Comparison of ENCODE assay signal across 18 cellular contexts in genomic region chr3:194332858-194333211, GRCh38. TPM values are rescaled to one million over a fixed set of nuclear protein-coding genes. Genes with fewer than 3 reads are reported as not detected.
DNase-seq lines count a peak whose midpoint lies in the region; ATAC-seq, FAIRE-seq and TF ChIP-seq lines count a peak whose summit lies in the region.
"Had no signal": no experiment of that assay in that cellular context is flagged by ENCODE, and none has a peak within 500 bp of the region (broad histone marks: within the 10 kb centered on the region; RNA-seq: fewer than 3 reads in every experiment).

No MANE protein-coding gene starts in this region.

- POLR2A ChIA-PET in CD8-positive, alpha-beta memory T cell (lab: Charles Lee) = no interaction called here

- H2AFZ ChIP-seq in KMS-11 (ENCODE audit: low read depth) (peak overlapping the region; percentile 70; the same call in 1 of the 2 replicates), mammary epithelial cell (ENCODE audit: low read depth, low read length) (no peak overlapping the region)

- H3K4me1 Mint-ChIP-seq in CD8-positive, alpha-beta memory T cell = peaks cover 2 to 10% (median 5%) of the 10 kb centered on the region in 3 donors
- peaks cover 0 to 16% (median 8%) of the 10 kb centered on the region in 3 donors for H3K4me1 Mint-ChIP-seq in naive B cell

- H3K9ac ChIP-seq in KMS-11 (no peak overlapping the region), mammary epithelial cell (ENCODE audit: insufficient read depth, low read length) (no peak overlapping the region)

- CTCF ChIA-PET in CD8-positive, alpha-beta memory T cell (lab: Charles Lee) = interaction anchor here (0.9 to 7.8 kb wide), 6 partner anchors 11 to 87 kb away, joined by 3 to 83 read pairs (median 10); partner anchors contain the start of gene GP5
- CTCF ChIA-PET in mammary epithelial cell (lab: Charles Lee; ENCODE audit: low non-redundant PET) = no interaction called here

- FAIRE-seq in pancreas (lab: Jason Lieb, UNC) = no peak
- no peak for FAIRE-seq in D721Med (lab: Jason Lieb, UNC)
- FAIRE-seq: endometrium, G401.6, urothelium cell line had no signal

- no peaks in the 10 kb centered on the region for H3K9me3 ChIP-seq in CD8-positive, alpha-beta memory T cell (ENCODE audit: low read length)
- no peaks in the 10 kb centered on the region for H3K9me3 ChIP-seq in mammary epithelial cell (replicated peaks; ENCODE audit: insufficient read depth, low read length)
- H3K9me3 ChIP-seq in pancreas = no peaks in the 10 kb centered on the region
- H3K9me3 ChIP-seq in upper lobe of right lung = no peaks in the 10 kb centered on the region

- 87% methylated on average over 7 of the region's 7 CpGs for WGBS in mammary epithelial cell (ENCODE audit: low coverage, missing lambda C conversion rate)
- WGBS in pancreas, 2 donors = 53 to 54% methylated on average over 7 of the region's 7 CpGs

- no peaks in the 10 kb centered on the region for H4K20me1 ChIP-seq in KMS-11 (ENCODE audit: insufficient read depth)
- H4K20me1 ChIP-seq in mammary epithelial cell (ENCODE audit: insufficient read depth, low read length) = no peaks in the 10 kb centered on the region

- H3K27me3 Mint-ChIP-seq in CD8-positive, alpha-beta memory T cell = peaks cover 31 to 44% of the 10 kb centered on the region in 2 donors
- H3K27me3 Mint-ChIP-seq in naive B cell = peaks cover 48 to 60% (median 50%) of the 10 kb centered on the region in 3 donors

- H3K9me3 Mint-ChIP-seq in CD8-positive, alpha-beta memory T cell = no peaks in the 10 kb centered on the region
- H3K9me3 Mint-ChIP-seq in naive B cell = peaks cover 0 to 1% (median 0%) of the 10 kb centered on the region in 7 donors

- in situ Hi-C loops in mammary epithelial cell (cut with MboI; ENCODE audit: low sequenced_read_pairs in 2 of 2) = no loop called here

- no peak overlapping the region for H3K4me3 ChIP-seq in CD8-positive, alpha-beta memory T cell (ENCODE audit: low read length)
- H3K4me3 ChIP-seq in KMS-11 (IDR thresholded peaks at IDR 0.05; ENCODE audit: insufficient read depth, low read depth, low read length) = no peak overlapping the region
- H3K4me3 ChIP-seq in mammary epithelial cell (replicated peaks in 1 of 3; ENCODE audit: insufficient read depth in 1 of 3, low read depth in 2 of 3, low read length in 3 of 3) = no peak overlapping the region
- no peak overlapping the region for H3K4me3 ChIP-seq in pancreas
- no peak overlapping the region for H3K4me3 ChIP-seq in upper lobe of right lung

- H3K36me3 ChIP-seq in CD8-positive, alpha-beta memory T cell (ENCODE audit: insufficient read depth, low read length) = no peaks in the 10 kb centered on the region
- no peaks in the 10 kb centered on the region for H3K36me3 ChIP-seq in KMS-11 (ENCODE audit: insufficient read depth)
- H3K36me3 ChIP-seq in mammary epithelial cell (ENCODE audit: insufficient read depth, low read length) = no peaks in the 10 kb centered on the region
- H3K36me3 ChIP-seq in pancreas = no peaks in the 10 kb centered on the region
- no peaks in the 10 kb centered on the region for H3K36me3 ChIP-seq in upper lobe of right lung
- H3K36me3 ChIP-seq: cardiac muscle cell had no signal

- H3K4me1 ChIP-seq in CD8-positive, alpha-beta memory T cell (ENCODE audit: insufficient read depth, low read length) = no peaks in the 10 kb centered on the region
- peaks cover 3% of the 10 kb centered on the region for H3K4me1 ChIP-seq in KMS-11 (ENCODE audit: low read depth, poor library complexity, severe bottlenecking)
- H3K4me1 ChIP-seq in mammary epithelial cell (ENCODE audit: insufficient read depth, low read length) = peaks cover 35% of the 10 kb centered on the region
- H3K4me1 ChIP-seq in pancreas = peaks cover 5 to 11% (median 6%) of the 10 kb centered on the region in 3 donors
- H3K4me1 ChIP-seq in upper lobe of right lung = peaks cover 10% of the 10 kb centered on the region

- peaks cover 14% of the 10 kb centered on the region for H3K27me3 ChIP-seq in CD8-positive, alpha-beta memory T cell (ENCODE audit: insufficient read depth, low read length, poor library complexity, severe bottlenecking)
- peaks cover 7% of the 10 kb centered on the region for H3K27me3 ChIP-seq in KMS-11 (ENCODE audit: insufficient read depth, low read depth)
- no peaks in the 10 kb centered on the region for H3K27me3 ChIP-seq in mammary epithelial cell (ENCODE audit: insufficient read depth, low read length)
- peaks cover 0 to 3% (median 0%) of the 10 kb centered on the region in 4 donors for H3K27me3 ChIP-seq in pancreas
- peaks cover 20% of the 10 kb centered on the region for H3K27me3 ChIP-seq in upper lobe of right lung

- dilution Hi-C loops in mammary epithelial cell (cut with HindIII; ENCODE audit: low sequenced_read_pairs) = no loop called here

- H3K27ac Mint-ChIP-seq in CD8-positive, alpha-beta memory T cell = peak overlapping the region in 1 of 8 donors; percentile 61
- H3K27ac Mint-ChIP-seq in naive B cell = peak overlapping the region in 1 of 6 donors; percentile 27

- no peaks in the 10 kb centered on the region for H3K36me3 Mint-ChIP-seq in CD8-positive, alpha-beta memory T cell
- H3K36me3 Mint-ChIP-seq in naive B cell = no peaks in the 10 kb centered on the region

- TF ChIP-seq CTCF in KMS-11 (conservative IDR thresholded peaks at IDR 0.05; ENCODE audit: low read depth, low read length) (no peak), mammary epithelial cell (conservative IDR thresholded peaks at IDR 0.05 in 1 of 2, IDR thresholded peaks at IDR 0.05 in 1 of 2; ENCODE audit: extremely low read depth in 1 of 2, insufficient read depth in 1 of 2, low read depth in 1 of 2, low read length in 2 of 2) (no peak), pancreas (IDR thresholded peaks at IDR 0.05) (no peak), D721Med (IDR thresholded peaks at IDR 0.05; ENCODE audit: insufficient read depth, missing control alignments) (no peak), upper lobe of right lung (IDR thresholded peaks at IDR 0.05) (no peak)

- no peak for ATAC-seq in naive B cell (ENCODE audit: low read depth in 2 of 2)
- ATAC-seq in pancreas = no peak
- no peak for ATAC-seq in upper lobe of right lung

- no peak for DNase-seq in CD8-positive, alpha-beta memory T cell
- DNase-seq in mammary epithelial cell (no peak), naive B cell (no peak), pancreas (no peak), D721Med (ENCODE audit: insufficient read length, low spot score) (no peak), upper lobe of right lung (no peak)
- DNase-seq: activated CD4-positive, alpha-beta T cell treated with anti-CD3 and anti-CD28 coated beads for 48 hours; activated gamma-delta T cell; islet precursor cell; NCI-H1436 treated with DMSO at 0.1 percent for 48 hours; stimulated activated CD4-positive, alpha-beta T cell treated with anti-CD3 and anti-CD28 coated beads, Interleukin-4, amount 100 ng/mL, for 24 hours had no signal

- no TSS peak for BruUV-seq in mammary epithelial cell (replicated peaks; lab: Mats Ljungman, UMichigan)

- H3K79me2 ChIP-seq in KMS-11 (ENCODE audit: insufficient read depth, low read depth) = no peaks in the 10 kb centered on the region
- no peaks in the 10 kb centered on the region for H3K79me2 ChIP-seq in mammary epithelial cell (ENCODE audit: insufficient read depth, low read length)

- H3K4me3 Mint-ChIP-seq in CD8-positive, alpha-beta memory T cell = peak overlapping the region in 5 of 7 donors; percentile 27 to 57 (median 41)
- peak overlapping the region in 6 of 8 donors; percentile 46 to 82 (median 62) for H3K4me3 Mint-ChIP-seq in naive B cell

- intact Hi-C loops in mammary epithelial cell (cut with micrococcal nuclease) (loop anchor here (1.0 to 10.0 kb wide), 6 partner anchors 11 to 932 kb away; partner anchors contain the start of genes LSG1 and TMEM44), pancreas (cut with DNase I) (loop anchor here in 1 of 3 donors (5.0 kb wide), 1 partner anchor 74 kb away; no protein-coding TSS in a partner anchor), upper lobe of right lung (cut with DNase I) (loop anchor here (10.0 kb wide), 1 partner anchor 62 kb away; the partner anchor contains the start of gene GP5)

- no peak overlapping the region for H3K27ac ChIP-seq in CD8-positive, alpha-beta memory T cell (ENCODE audit: low read depth, low read length)
- H3K27ac ChIP-seq in KMS-11 = no peak overlapping the region
- peak overlapping the region; percentile 36 for H3K27ac ChIP-seq in mammary epithelial cell (ENCODE audit: insufficient read depth, low read depth, low read length)
- no peak overlapping the region for H3K27ac ChIP-seq in pancreas
- H3K27ac ChIP-seq in upper lobe of right lung = no peak overlapping the region
- H3K27ac ChIP-seq: cardiac muscle cell had no signal

- no peak overlapping the region for H3K4me2 ChIP-seq in KMS-11
- H3K4me2 ChIP-seq in mammary epithelial cell (ENCODE audit: insufficient read depth, low read depth, low read length) = peak overlapping the region; percentile 79

RNA-seq across cellular contexts. Expression of gene CPN2, which starts 18.3 kb away (rescaled TPM):
- not detected for total RNA-seq in CD8-positive, alpha-beta memory T cell
- not detected for polyA plus RNA-seq in CD8-positive, alpha-beta memory T cell
- total RNA-seq in mammary epithelial cell = not detected
- not detected for polyA plus RNA-seq in mammary epithelial cell
- polyA minus RNA-seq in mammary epithelial cell = not detected
- polyA plus RNA-seq in naive B cell (ENCODE audit: low read depth in 6 of 6) = not detected
- under 1 TPM in 1 of 6 donors, not detected in 5; 0.09 TPM for total RNA-seq in pancreas
- not detected for polyA plus RNA-seq in pancreas
- total RNA-seq in upper lobe of right lung = not detected
- total RNA-seq: NCI-H460; T-helper 1 cell treated with Interleukin-12 subunit alpha and Interleukin-12 subunit beta and Interleukin-4 antibody, amounts not matched to agents 30 ng/mL and 1 ng/mL, for 36 hours had no signal

RNA-seq across cellular contexts. Expression of gene LRRC15, which starts 36.7 kb away (rescaled TPM):
- total RNA-seq in CD8-positive, alpha-beta memory T cell = not detected
- polyA plus RNA-seq in CD8-positive, alpha-beta memory T cell = not detected
- under 1 TPM in 1 of 2 donors, not detected in 1; under 0.01 TPM for total RNA-seq in mammary epithelial cell
- polyA plus RNA-seq in mammary epithelial cell = not detected
- not detected for polyA minus RNA-seq in mammary epithelial cell
- polyA plus RNA-seq in naive B cell (ENCODE audit: low read depth in 6 of 6) = not detected
- under 1 TPM in 5 of 6 donors, not detected in 1; 0.03 to 0.25 (median 0.09) TPM for total RNA-seq in pancreas
- polyA plus RNA-seq in pancreas = under 1 TPM; 0.02 to 0.04 TPM
- 1.1 TPM for total RNA-seq in upper lobe of right lung
- total RNA-seq: NCI-H460; T-helper 1 cell treated with Interleukin-12 subunit alpha and Interleukin-12 subunit beta and Interleukin-4 antibody, amounts not matched to agents 30 ng/mL and 1 ng/mL, for 36 hours had no signal
- polyA plus RNA-seq: cardiac muscle cell had no signal
